ENCODE assay signal across 20 cellular contexts in the genomic region with DNA sequence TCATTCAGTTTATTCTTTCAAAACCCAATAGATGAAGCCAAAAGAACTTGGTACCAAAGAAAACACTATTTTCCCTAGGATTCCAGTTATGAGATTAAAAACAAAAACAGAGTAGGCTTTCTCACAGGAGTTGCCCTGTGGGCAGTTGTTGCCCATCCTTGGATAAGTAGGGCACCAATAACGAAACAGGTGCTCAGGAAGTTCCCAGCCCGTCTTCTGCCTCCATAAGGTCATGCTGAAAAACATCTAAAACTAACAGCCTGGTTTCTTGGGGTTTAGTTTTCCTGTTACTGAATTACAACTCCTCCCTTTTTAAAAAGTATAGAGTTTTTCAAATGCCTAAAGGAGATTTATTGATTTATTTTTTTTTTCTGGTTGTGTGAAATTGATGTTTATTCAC. TPM values are rescaled to one million over a fixed set of nuclear protein-coding genes. Genes with fewer than 3 reads are reported as not detected.
DNase-seq lines count a peak whose midpoint lies in the region; ATAC-seq and TF ChIP-seq lines count a peak whose summit lies in the region.
"Had no signal": no experiment of that assay in that cellular context is flagged by ENCODE, and none has a peak within 500 bp of the region (broad histone marks: within the 10 kb centered on the region; RNA-seq: fewer than 3 reads in every experiment).

No MANE protein-coding gene starts in this region.

- no peak overlapping the region for H3K4ac ChIP-seq in mesenchymal stem cell (ENCODE audit: low read depth in 1 of 2, low read length in 2 of 2)

- H3K79me1 ChIP-seq in mesenchymal stem cell (replicated peaks; ENCODE audit: low read length, poor library complexity, severe bottlenecking), result peaks cover 7% of the 10 kb centered on the region

- H3K4me1 Mint-ChIP-seq in Caco-2 (ENCODE audit: low read depth, unreplicated experiment), result peaks cover 6% of the 10 kb centered on the region
- peaks cover 84% of the 10 kb centered on the region for H3K4me1 Mint-ChIP-seq in activated T-helper 1 cell treated with anti-CD3 and anti-CD28 coated beads, Interleukin-12 subunit alpha, Interleukin-12 subunit beta, Interleukin-2, Interleukin-4 antibody, amounts not matched to agents 30 ng/mL and 10 ng/mL and 1 ng/mL, durations not matched to agents 14 hours and 24 hours and 36 hours (ENCODE audit: low read depth)

- no peak overlapping the region for H2BK12ac ChIP-seq in mesenchymal stem cell (ENCODE audit: low read length in 2 of 2)

- no peaks in the 10 kb centered on the region for H3K36me3 Mint-ChIP-seq in Caco-2 (ENCODE audit: insufficient read depth, unreplicated experiment)
- peaks cover 9% of the 10 kb centered on the region for H3K36me3 Mint-ChIP-seq in activated T-helper 1 cell treated with anti-CD3 and anti-CD28 coated beads, Interleukin-12 subunit alpha, Interleukin-12 subunit beta, Interleukin-2, Interleukin-4 antibody, amounts not matched to agents 30 ng/mL and 10 ng/mL and 1 ng/mL, durations not matched to agents 14 hours and 24 hours and 36 hours (ENCODE audit: low read depth)

- H3K27me3 ChIP-seq in SK-N-SH (ENCODE audit: insufficient read depth) (no peaks in the 10 kb centered on the region), Caco-2 (replicated peaks; ENCODE audit: control insufficient read depth, insufficient read depth, low read length) (no peaks in the 10 kb centered on the region), mesenchymal stem cell (ENCODE audit: control insufficient read depth in 1 of 2, insufficient read depth in 1 of 2, low read length in 2 of 2) (no peaks in the 10 kb centered on the region), Karpas-422 (ENCODE audit: low read length) (no peaks in the 10 kb centered on the region)
- H3K27me3 ChIP-seq: adrenal gland, gastroesophageal sphincter, Peyer's patch, upper lobe of left lung had no signal

- H3K9ac ChIP-seq in SK-N-SH (no peak overlapping the region), mesenchymal stem cell (ENCODE audit: low read length) (no peak overlapping the region), Karpas-422 (ENCODE audit: low read length) (no peak overlapping the region)

- H2BK5ac ChIP-seq in mesenchymal stem cell (ENCODE audit: low read depth, low read length, poor library complexity, severe bottlenecking), result no peak overlapping the region

- H3K9me3 Mint-ChIP-seq in Caco-2 (ENCODE audit: unreplicated experiment), result no peaks in the 10 kb centered on the region
- no peaks in the 10 kb centered on the region for H3K9me3 Mint-ChIP-seq in activated T-helper 1 cell treated with anti-CD3 and anti-CD28 coated beads, Interleukin-12 subunit alpha, Interleukin-12 subunit beta, Interleukin-2, Interleukin-4 antibody, amounts not matched to agents 30 ng/mL and 10 ng/mL and 1 ng/mL, durations not matched to agents 14 hours and 24 hours and 36 hours

- H3K23ac ChIP-seq in mesenchymal stem cell (ENCODE audit: low read length in 2 of 2), result no peak overlapping the region

- H3K4me2 ChIP-seq in SK-N-SH (0 out of 2 replicates have a peak overlapping the region, but pooled peaks have one; percentile 5), mesenchymal stem cell (ENCODE audit: low read length, poor library complexity, severe bottlenecking) (no peak overlapping the region), Karpas-422 (ENCODE audit: low read depth, low read length, poor library complexity, severe bottlenecking) (no peak overlapping the region)

- peaks cover 13% of the 10 kb centered on the region for H3F3A ChIP-seq in SK-N-SH (replicated peaks; ENCODE audit: insufficient read depth)

- ATAC-seq in SK-N-SH treated with all-trans-retinoic acid at 6 μM for 48 hours, result no peak
- ATAC-seq: gastroesophageal sphincter; psoas muscle; stimulated activated naive B cell treated with anti-CD40 and anti-IgM and Interleukin-4, amounts not matched to agents 10 μg/mL and 1 μg/mL and 100 μg/mL, for 72 hours had no signal

- H2BK15ac ChIP-seq in mesenchymal stem cell (ENCODE audit: low read depth, poor library complexity, severe bottlenecking), result no peak overlapping the region

- intact Hi-C loops in Caco-2 (cut with micrococcal nuclease; ENCODE audit: unreplicated experiment), result loop anchor here (2.0 kb wide), 1 partner anchor 13 kb away; no protein-coding TSS in a partner anchor
- intact Hi-C loops in activated T-helper 1 cell treated with anti-CD3 and anti-CD28 coated beads, Interleukin-12 subunit alpha, Interleukin-12 subunit beta, Interleukin-2, Interleukin-4 antibody, amounts not matched to agents 30 ng/mL and 10 ng/mL and 1 ng/mL, durations not matched to agents 14 hours and 24 hours and 36 hours (cut with micrococcal nuclease), result loop anchor here (1.0 kb wide), 1 partner anchor 14 kb away; no protein-coding TSS in a partner anchor

- no peak overlapping the region for H4K91ac ChIP-seq in mesenchymal stem cell (ENCODE audit: low read length)

- H3K9me3 ChIP-seq in SK-N-SH, result no peaks in the 10 kb centered on the region
- H3K9me3 ChIP-seq in Caco-2, result no peaks in the 10 kb centered on the region
- H3K9me3 ChIP-seq in mesenchymal stem cell (ENCODE audit: control insufficient read depth, low read length), result no peaks in the 10 kb centered on the region
- H3K9me3 ChIP-seq in Karpas-422 (ENCODE audit: low read length), result no peaks in the 10 kb centered on the region
- H3K9me3 ChIP-seq: adrenal gland, gastroesophageal sphincter, Peyer's patch, psoas muscle, upper lobe of left lung had no signal

- H3K9me2 ChIP-seq in SK-N-SH, result no peaks in the 10 kb centered on the region
- no peaks in the 10 kb centered on the region for H3K9me2 ChIP-seq in Karpas-422 (replicated peaks; ENCODE audit: insufficient read depth, low read length)

- POLR2A ChIA-PET in SK-N-SH (lab: Yijun Ruan, JAX), result no interaction called here
- POLR2A ChIA-PET in Caco-2 (lab: Charles Lee), result no interaction called here

- H2BK120ac ChIP-seq in mesenchymal stem cell (ENCODE audit: low read depth, low read length), result no peak overlapping the region

- no peak for TF ChIP-seq EP300 in SK-N-SH (IDR thresholded peaks at IDR 0.05; ENCODE audit: borderline replicate concordance in 1 of 2, low read depth in 1 of 2, low read length in 1 of 2)

- 97% methylated on average over 2 of the region's 2 CpGs for WGBS in SK-N-SH (ENCODE audit: low lambda C conversion rate)
- WGBS in mesenchymal stem cell, result 90% methylated on average over 2 of the region's 2 CpGs

- H3K27me3 Mint-ChIP-seq in Caco-2 (ENCODE audit: insufficient read depth, unreplicated experiment), result no peaks in the 10 kb centered on the region
- H3K27me3 Mint-ChIP-seq in activated T-helper 1 cell treated with anti-CD3 and anti-CD28 coated beads, Interleukin-12 subunit alpha, Interleukin-12 subunit beta, Interleukin-2, Interleukin-4 antibody, amounts not matched to agents 30 ng/mL and 10 ng/mL and 1 ng/mL, durations not matched to agents 14 hours and 24 hours and 36 hours (ENCODE audit: insufficient read depth), result no peaks in the 10 kb centered on the region
- H3K27me3 Mint-ChIP-seq: stimulated activated naive B cell treated with anti-CD40 and anti-IgM and Interleukin-4, amounts not matched to agents 10 μg/mL and 1 μg/mL and 100 μg/mL, for 72 hours had no signal

- H3K4me3 ChIP-seq in SK-N-SH (ENCODE audit: low read depth in 2 of 2, low read length in 1 of 2) (no peak overlapping the region), Caco-2 (ENCODE audit: low read depth, low read length) (no peak overlapping the region), mesenchymal stem cell (ENCODE audit: insufficient read depth in 1 of 2, low read depth in 1 of 2, low read length in 2 of 2) (no peak overlapping the region), Karpas-422 (ENCODE audit: low read length) (no peak overlapping the region)
- H3K4me3 ChIP-seq: adrenal gland, gastroesophageal sphincter, Peyer's patch, psoas muscle, upper lobe of left lung had no signal

- H3K79me2 ChIP-seq in SK-N-SH (ENCODE audit: insufficient read depth) (peaks cover 100% of the 10 kb centered on the region), Karpas-422 (ENCODE audit: low read length) (no peaks in the 10 kb centered on the region)

- peak overlapping the region; percentile 65 for H2AK5ac ChIP-seq in mesenchymal stem cell (ENCODE audit: low read length, severe bottlenecking)

- no peak overlapping the region for H3K18ac ChIP-seq in mesenchymal stem cell (ENCODE audit: low read depth in 1 of 2, low read length in 2 of 2)

- no TSS peak for BruUV-seq in Caco-2 (replicated peaks; lab: Mats Ljungman, UMichigan)

- DNase-seq in SK-N-SH, result no peak
- no peak for DNase-seq in Caco-2
- no peak for DNase-seq in activated T-helper 1 cell treated with anti-CD3 and anti-CD28 coated beads, Interleukin-12 subunit alpha, Interleukin-12 subunit beta, Interleukin-2, Interleukin-4 antibody, amounts not matched to agents 30 ng/mL and 10 ng/mL and 1 ng/mL, durations not matched to agents 14 hours and 24 hours and 36 hours (ENCODE audit: low spot score)
- no peak for DNase-seq in mesenchymal stem cell
- no peak for DNase-seq in Karpas-422
- DNase-seq in occipital lobe (lab: John Stamatoyannopoulos, UW), result no peak
- no peak for DNase-seq in GOT3 (lab: John Stamatoyannopoulos, UW)
- DNase-seq: 8988T; adrenal gland; C1 segment of cervical spinal cord; NCI-H1092; NCI-H2107; NCI-H526 treated with DMSO at 0.1 percent for 48 hours; Peyer's patch; psoas muscle; stimulated activated CD4-positive, alpha-beta T cell treated with anti-CD3 and anti-CD28 coated beads, Interleukin-12 subunit alpha, Interleukin-12 subunit beta, amount 100 ng/mL, for 4 hours; stimulated activated naive B cell treated with anti-CD40 and anti-IgM and Interleukin-4, amounts not matched to agents 10 μg/mL and 1 μg/mL and 100 μg/mL, for 72 hours; upper lobe of left lung had no signal

- TF ChIP-seq RAD21 in SK-N-SH (IDR thresholded peaks at IDR 0.05; ENCODE audit: low read length), result no peak

- CTCF ChIA-PET in SK-N-SH (lab: Yijun Ruan, JAX), result no interaction called here
- CTCF ChIA-PET in Caco-2 (lab: Charles Lee), result no interaction called here

- no peak for TF ChIP-seq CTCF in SK-N-SH (IDR thresholded peaks at IDR 0.05)
- no peak for TF ChIP-seq CTCF in Caco-2 (IDR thresholded peaks at IDR 0.05; ENCODE audit: insufficient read depth in 1 of 2, low read depth in 1 of 2, low read length in 1 of 2, severe bottlenecking in 1 of 2, unreplicated experiment in 1 of 2)

- H3K27ac ChIP-seq in SK-N-SH (ENCODE audit: low read depth in 2 of 2, low read length in 1 of 2) (peak overlapping the region in 1 of 2 experiments; percentile 70; a peak in 2 of 4 replicates), mesenchymal stem cell (ENCODE audit: low read length, poor library complexity, severe bottlenecking) (peak overlapping the region; percentile 37), Karpas-422 (ENCODE audit: low read length) (no peak overlapping the region)
- H3K27ac ChIP-seq: adrenal gland, gastroesophageal sphincter, Peyer's patch, psoas muscle had no signal

- H3K4me1 ChIP-seq in SK-N-SH (ENCODE audit: control insufficient read depth in 1 of 2, insufficient read depth in 2 of 2, low read depth in 1 of 2, low read length in 1 of 2) (peaks cover 3 to 33% of the 10 kb centered on the region in 2 experiments; a peak in 2 of 4 replicates), Caco-2 (peaks cover 18% of the 10 kb centered on the region), mesenchymal stem cell (ENCODE audit: control insufficient read depth, insufficient read depth, low read depth, low read length) (peaks cover 7% of the 10 kb centered on the region), Karpas-422 (ENCODE audit: low read length) (no peaks in the 10 kb centered on the region)
- H3K4me1 ChIP-seq: adrenal gland, psoas muscle had no signal

- H3K36me3 ChIP-seq in SK-N-SH (replicated peaks in 1 of 2; ENCODE audit: control insufficient read depth in 1 of 2, insufficient read depth in 2 of 2, low read length in 1 of 2), result no peaks in the 10 kb centered on the region
- H3K36me3 ChIP-seq in Caco-2 (ENCODE audit: control insufficient read depth, insufficient read depth, low read length), result no peaks in the 10 kb centered on the region
- H3K36me3 ChIP-seq in mesenchymal stem cell (ENCODE audit: control insufficient read depth in 1 of 2, insufficient read depth in 2 of 2, low read depth in 1 of 2, low read length in 2 of 2), result no peaks in the 10 kb centered on the region
- H3K36me3 ChIP-seq in Karpas-422 (ENCODE audit: insufficient read depth, low read length), result no peaks in the 10 kb centered on the region
- H3K36me3 ChIP-seq: gastroesophageal sphincter, Peyer's patch, upper lobe of left lung had no signal

- H4K20me1 ChIP-seq in SK-N-SH (ENCODE audit: insufficient read depth) (peaks cover 9% of the 10 kb centered on the region; the same call in 1 of the 2 replicates), Karpas-422 (ENCODE audit: insufficient read depth, low read depth, low read length) (no peaks in the 10 kb centered on the region)

- H3K27ac Mint-ChIP-seq in Caco-2 (ENCODE audit: unreplicated experiment), result peak overlapping the region; percentile 50
- peak overlapping the region; percentile 80 for H3K27ac Mint-ChIP-seq in activated T-helper 1 cell treated with anti-CD3 and anti-CD28 coated beads, Interleukin-12 subunit alpha, Interleukin-12 subunit beta, Interleukin-2, Interleukin-4 antibody, amounts not matched to agents 30 ng/mL and 10 ng/mL and 1 ng/mL, durations not matched to agents 14 hours and 24 hours and 36 hours
- H3K27ac Mint-ChIP-seq: stimulated activated naive B cell treated with anti-CD40 and anti-IgM and Interleukin-4, amounts not matched to agents 10 μg/mL and 1 μg/mL and 100 μg/mL, for 72 hours had no signal

- H2AFZ ChIP-seq in SK-N-SH (ENCODE audit: low read depth) (no peak overlapping the region), mesenchymal stem cell (ENCODE audit: low read depth, low read length) (no peak overlapping the region), Karpas-422 (ENCODE audit: low read length) (no peak overlapping the region)

- no peak overlapping the region for H3K14ac ChIP-seq in mesenchymal stem cell (ENCODE audit: low read length in 2 of 2)

- H4K8ac ChIP-seq in mesenchymal stem cell (ENCODE audit: low read length), result no peak overlapping the region

- H3K4me3 Mint-ChIP-seq in Caco-2 (ENCODE audit: unreplicated experiment), result no peak overlapping the region
- peak overlapping the region; percentile 53 for H3K4me3 Mint-ChIP-seq in activated T-helper 1 cell treated with anti-CD3 and anti-CD28 coated beads, Interleukin-12 subunit alpha, Interleukin-12 subunit beta, Interleukin-2, Interleukin-4 antibody, amounts not matched to agents 30 ng/mL and 10 ng/mL and 1 ng/mL, durations not matched to agents 14 hours and 24 hours and 36 hours
- H3K4me3 Mint-ChIP-seq: stimulated activated naive B cell treated with anti-CD40 and anti-IgM and Interleukin-4, amounts not matched to agents 10 μg/mL and 1 μg/mL and 100 μg/mL, for 72 hours had no signal

RNA-seq across cellular contexts. Expression of a gene that starts 14.7 kb away (rescaled TPM):
- polyA plus RNA-seq in SK-N-SH (2012; rRNA removed), result 38.6 and 54.5 TPM in 2 replicates
- polyA plus RNA-seq in SK-N-SH (2012; cell fraction: cytosol; rRNA removed), result 50.9 and 52.2 TPM in 2 replicates
- polyA plus RNA-seq in SK-N-SH (2012; cell fraction: nucleus; rRNA removed), result 31.5 and 41.2 TPM in 2 replicates
- 24.1 and 26.1 TPM in 2 replicates for total RNA-seq in Caco-2 (2022)
- total RNA-seq in activated T-helper 1 cell treated with anti-CD3 and anti-CD28 coated beads, Interleukin-12 subunit alpha, Interleukin-12 subunit beta, Interleukin-2, Interleukin-4 antibody, amounts not matched to agents 30 ng/mL and 10 ng/mL and 1 ng/mL, durations not matched to agents 14 hours and 24 hours and 36 hours, result 34.1 and 35.5 TPM in 2 replicates
- polyA plus RNA-seq in mesenchymal stem cell (2013, experiment 1 of 2), result 20.4 TPM
- 22.2 TPM for polyA plus RNA-seq in mesenchymal stem cell (2013, experiment 2 of 2)
- 0.15 and 0.18 TPM in 2 replicates for total RNA-seq in Karpas-422 (2014; rRNA removed; shearing (Covaris generic); ENCODE audit: low replicate concordance)
- total RNA-seq in occipital lobe, result 90.5 TPM

Comparison
In these comparisons a context has a peak if more than half of its experiments do, and no peak if none do; other contexts are left out.
1. RNA of a gene that starts 14.7 kb away (total RNA-seq): 90.5 TPM in occipital lobe (single experiment), 34.1 to 35.5 TPM in activated T-helper 1 cell treated with anti-CD3 and anti-CD28 coated beads, Interleukin-12 subunit alpha, Interleukin-12 subunit beta, Interleukin-2, Interleukin-4 antibody, amounts not matched to agents 30 ng/mL and 10 ng/mL and 1 ng/mL, durations not matched to agents 14 hours and 24 hours and 36 hours and 24.1 to 26.1 TPM in Caco-2; 0.15 to 0.18 TPM in Karpas-422; every median in the first group is over 10 times any median in the second.